Comparison of ENCODE assay signal across 22 cellular contexts in genomic region chr21:40976198-40977114, GRCh38.
DNase-seq lines count a peak whose midpoint lies in the region; ATAC-seq and TF ChIP-seq lines count a peak whose summit lies in the region.
"Had no signal": no experiment of that assay in that cellular context is flagged by ENCODE, and none has a peak within 500 bp of the region (broad histone marks: within the 10 kb centered on the region; RNA-seq: fewer than 3 reads in every experiment).

No MANE protein-coding gene starts in this region.

- ATAC-seq in left lung (peak; percentile 47), GM21360 (IDR thresholded peaks at IDR 0.05; ENCODE audit: unreplicated experiment) (no peak), GM18511 (IDR thresholded peaks at IDR 0.05; ENCODE audit: unreplicated experiment) (no peak)
- ATAC-seq: A549; activated naive CD8-positive, alpha-beta T cell treated with anti-CD3 and anti-CD28 coated beads, Interleukin-2, amount 50 U/mL, for 24 hours; activated T-helper 17 cell treated with anti-CD3 and anti-CD28 coated beads, Interleukin-2, amount 50 U/mL, for 72 hours; K562 had no signal

- H3K4me1 ChIP-seq in left lung (peaks cover 0 to 5% of the 10 kb centered on the region in 2 donors), transverse colon (peaks cover 0 to 5% (median 0%) of the 10 kb centered on the region in 4 donors)
- H3K4me1 ChIP-seq: A549, upper lobe of left lung had no signal

- no peak for TF ChIP-seq POLR2A in transverse colon (IDR thresholded peaks at IDR 0.05)

- intact Hi-C loops in left lung (cut with DNase I) (no loop called here), transverse colon (cut with DNase I; ENCODE audit: low total_unique reads) (no loop called here)

- no peak for TF ChIP-seq EP300 in transverse colon (IDR thresholded peaks at IDR 0.05; ENCODE audit: low read depth)

- TF ChIP-seq CTCF in 22Rv1 (IDR thresholded peaks at IDR 0.05), result no peak
- TF ChIP-seq CTCF in left lung (IDR thresholded peaks at IDR 0.05), result no peak
- TF ChIP-seq CTCF in transverse colon (IDR thresholded peaks at IDR 0.05), result no peak

- in situ Hi-C loops in transverse colon (cut with MboI; ENCODE audit: low pct_ligation_motif_present in 1 of 4, low pct_unique_long_range_greater_than_20kb in 1 of 4, low sequenced_read_pairs in 3 of 4), result no loop called here

- H3K9me3 ChIP-seq in left lung (peaks cover 0 to 19% of the 10 kb centered on the region in 2 donors), transverse colon (no peaks in the 10 kb centered on the region)
- H3K9me3 ChIP-seq: A549 had no signal

- H3K4me3 ChIP-seq in left lung (no peak overlapping the region), transverse colon (no peak overlapping the region)
- H3K4me3 ChIP-seq: A549, K562, SK-N-MC, upper lobe of left lung had no signal

- DNase-seq in LoVo (ENCODE audit: low spot score) (peak; percentile 52), SKM-1 (lab: John Stamatoyannopoulos, UW; ENCODE audit: unreplicated experiment) (peak; percentile 94), left lung (no peak), transverse colon (no peak)
- DNase-seq in central memory CD4-positive, alpha-beta T cell, result no peak
- DNase-seq: activated CD4-positive, alpha-beta T cell treated with anti-CD3 and anti-CD28 coated beads for 4 hours; activated naive CD8-positive, alpha-beta T cell treated with anti-CD3 and anti-CD28 coated beads, Interleukin-2, amount 50 U/mL, for 24 hours; CD4-positive, alpha-beta memory T cell; dermis blood vessel endothelial cell; hypothalamus; islet precursor cell; NCI-H69; stimulated activated CD4-positive, alpha-beta T cell treated with anti-CD3 and anti-CD28 coated beads, Interleukin-2, amount 100 ng/mL, for 24 hours; upper lobe of left lung had no signal

- peak overlapping the region; percentile 77 for H3K27ac ChIP-seq in 22Rv1
- H3K27ac ChIP-seq in left lung, result no peak overlapping the region
- H3K27ac ChIP-seq in transverse colon, result peak overlapping the region in 2 of 4 donors; percentile 12 to 20
- H3K27ac ChIP-seq: A549, HL-60, SK-N-MC, upper lobe of left lung had no signal

- H3K36me3 ChIP-seq in left lung, result no peaks in the 10 kb centered on the region
- H3K36me3 ChIP-seq in transverse colon, result no peaks in the 10 kb centered on the region
- H3K36me3 ChIP-seq: upper lobe of left lung had no signal

- H3K27me3 ChIP-seq in left lung, result no peaks in the 10 kb centered on the region
- no peaks in the 10 kb centered on the region for H3K27me3 ChIP-seq in transverse colon
- H3K27me3 ChIP-seq: upper lobe of left lung had no signal

Comparison
In these comparisons a context has a peak if more than half of its experiments do, and no peak if none do; other contexts are left out.
1. DNase-seq: peak in LoVo (single experiment) and SKM-1 (single experiment); none in left lung (0 of 2), transverse colon (single experiment) and central memory CD4-positive, alpha-beta T cell (single experiment).